In the genomic region with DNA sequence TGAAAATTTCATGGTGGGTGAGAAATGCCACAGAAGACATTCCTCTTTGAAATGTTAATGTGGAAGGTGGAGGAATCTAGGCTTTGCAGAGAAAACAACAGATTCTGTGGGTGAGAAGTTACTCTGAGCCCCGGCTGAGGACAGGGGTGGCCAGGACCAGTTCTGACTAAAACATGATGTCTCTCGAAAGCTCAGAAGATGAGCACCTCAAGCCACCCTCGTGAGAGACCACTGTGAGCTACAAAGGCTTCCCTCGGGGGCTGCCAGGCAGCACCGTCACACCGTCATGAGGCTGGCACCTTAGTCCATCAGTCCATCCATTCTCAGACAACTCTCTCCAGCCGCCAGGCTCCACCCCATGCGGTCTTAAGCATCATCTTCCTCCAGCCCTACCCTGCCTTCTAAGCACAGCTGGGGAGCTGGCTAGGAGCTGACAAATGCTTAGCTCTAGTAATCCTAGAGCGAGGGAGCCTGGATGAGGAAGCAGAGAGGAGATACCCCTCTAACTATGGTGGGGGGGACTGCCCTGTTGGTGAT, we compare ENCODE assay signal across 18 cellular contexts.
DNase-seq lines count a peak whose midpoint lies in the region; ATAC-seq and TF ChIP-seq lines count a peak whose summit lies in the region.
"Had no signal": no experiment of that assay in that cellular context is flagged by ENCODE, and none has a peak within 500 bp of the region (broad histone marks: within the 10 kb centered on the region; RNA-seq: fewer than 3 reads in every experiment).

No MANE protein-coding gene starts in this region.

- H3K4me3 ChIP-seq in H7 (ENCODE audit: insufficient read depth, low read depth, low read length) (no peak overlapping the region), RWPE2 (ENCODE audit: severe bottlenecking) (no peak overlapping the region), osteoblast (ENCODE audit: insufficient read depth, low read length) (no peak overlapping the region)
- H3K4me3 ChIP-seq: GM12878, GM23338, K562 had no signal

- H3K79me2 ChIP-seq in osteoblast (ENCODE audit: insufficient read depth, low read length) = no peaks in the 10 kb centered on the region

- H3K27ac ChIP-seq in RWPE2 (ENCODE audit: poor library complexity, severe bottlenecking) (no peak overlapping the region), osteoblast (ENCODE audit: low read depth, low read length) (no peak overlapping the region)
- H3K27ac ChIP-seq: HL-60 had no signal

- H3K9me3 ChIP-seq in RWPE2 (ENCODE audit: severe bottlenecking) = no peaks in the 10 kb centered on the region
- H3K9me3 ChIP-seq in osteoblast (ENCODE audit: low read depth, low read length) = no peaks in the 10 kb centered on the region

- H3K4me2 ChIP-seq in osteoblast (ENCODE audit: insufficient read depth, low read length) = no peak overlapping the region
- H3K4me2 ChIP-seq: GM23338 had no signal

- H2AFZ ChIP-seq in osteoblast (ENCODE audit: low read length) = no peak overlapping the region
- H2AFZ ChIP-seq: GM23338 had no signal

- TF ChIP-seq CTCF in RWPE2 (IDR thresholded peaks at IDR 0.05; ENCODE audit: poor library complexity, severe bottlenecking) = no peak
- TF ChIP-seq CTCF in osteoblast (IDR thresholded peaks at IDR 0.05; ENCODE audit: extremely low read depth, low read depth, low read length) = no peak

- H3K27me3 ChIP-seq in H7 (ENCODE audit: control insufficient read depth, insufficient read depth, low read length) = no peaks in the 10 kb centered on the region
- H3K27me3 ChIP-seq in RWPE2 (ENCODE audit: insufficient read depth, poor library complexity, severe bottlenecking) = no peaks in the 10 kb centered on the region
- no peaks in the 10 kb centered on the region for H3K27me3 ChIP-seq in osteoblast (ENCODE audit: insufficient read depth, low read length)

- peak; percentile 50 for DNase-seq in H7
- DNase-seq in RWPE2 (ENCODE audit: low spot score) = peak; percentile 33
- peak; percentile 35 for DNase-seq in osteoblast (ENCODE audit: insufficient read length, low spot score, missing footprints)
- DNase-seq in NCI-H446 (lab: John Stamatoyannopoulos, UW) = no peak
- no peak for DNase-seq in COLO668 (lab: John Stamatoyannopoulos, UW; ENCODE audit: unreplicated experiment)
- DNase-seq: CD8-positive, alpha-beta T cell; COR-L47; DMS 273 treated with DMSO at 0.1 percent for 48 hours; DMS53; DND-41; EL; HFFc6 had no signal

- H3K36me3 ChIP-seq in H7 (replicated peaks; ENCODE audit: control insufficient read depth, insufficient read depth, low read length) (no peaks in the 10 kb centered on the region; the same call in none of the 2 replicates), RWPE2 (ENCODE audit: low read depth) (no peaks in the 10 kb centered on the region), osteoblast (ENCODE audit: insufficient read depth, low read length) (no peaks in the 10 kb centered on the region)

- ATAC-seq in RWPE2 (ENCODE audit: low read depth) (no peak), GM18517 (IDR thresholded peaks at IDR 0.05; ENCODE audit: unreplicated experiment) (no peak)
- ATAC-seq: CD8-positive, alpha-beta T cell; GM12878; GM23338; HCT116; K562 had no signal

- H3K4me1 ChIP-seq in RWPE2 (ENCODE audit: insufficient read depth, poor library complexity, severe bottlenecking) = no peaks in the 10 kb centered on the region
- no peaks in the 10 kb centered on the region for H3K4me1 ChIP-seq in osteoblast (ENCODE audit: insufficient read depth, low read length)

- H4K20me1 ChIP-seq in osteoblast (ENCODE audit: insufficient read depth, low read length) = no peaks in the 10 kb centered on the region

Comparison
In these comparisons a context has a peak if more than half of its experiments do, and no peak if none do; other contexts are left out.
1. DNase-seq: peak in H7 (single experiment), RWPE2 (single experiment) and osteoblast (single experiment); none in NCI-H446 (0 of 2) and COLO668 (single experiment).